1 cellular context compared by ENCODE assay signal in genomic region chr13:45769072-45769471, GRCh38.
TF ChIP-seq lines count a peak whose summit lies in the region.

No MANE protein-coding gene starts in this region.

TF ChIP-seq in neural cell, 6 proteins besides CTCF, POLR2A, EP300 and RAD21:
- TF ChIP-seq SMC3 (conservative IDR thresholded peaks at IDR 0.05; ENCODE audit: poor library complexity) (no peak), TAF1 (IDR thresholded peaks at IDR 0.05; ENCODE audit: low read depth) (no peak), MXI1 (conservative IDR thresholded peaks at IDR 0.05; ENCODE audit: poor library complexity, severe bottlenecking) (no peak), POLR2AphosphoS5 (IDR thresholded peaks at IDR 0.05) (no peak), EZH2 (IDR thresholded peaks at IDR 0.05; ENCODE audit: borderline replicate concordance, insufficient read depth, low read length, poor library complexity, severe bottlenecking) (no peak)
- TF ChIP-seq, protein P1, sequence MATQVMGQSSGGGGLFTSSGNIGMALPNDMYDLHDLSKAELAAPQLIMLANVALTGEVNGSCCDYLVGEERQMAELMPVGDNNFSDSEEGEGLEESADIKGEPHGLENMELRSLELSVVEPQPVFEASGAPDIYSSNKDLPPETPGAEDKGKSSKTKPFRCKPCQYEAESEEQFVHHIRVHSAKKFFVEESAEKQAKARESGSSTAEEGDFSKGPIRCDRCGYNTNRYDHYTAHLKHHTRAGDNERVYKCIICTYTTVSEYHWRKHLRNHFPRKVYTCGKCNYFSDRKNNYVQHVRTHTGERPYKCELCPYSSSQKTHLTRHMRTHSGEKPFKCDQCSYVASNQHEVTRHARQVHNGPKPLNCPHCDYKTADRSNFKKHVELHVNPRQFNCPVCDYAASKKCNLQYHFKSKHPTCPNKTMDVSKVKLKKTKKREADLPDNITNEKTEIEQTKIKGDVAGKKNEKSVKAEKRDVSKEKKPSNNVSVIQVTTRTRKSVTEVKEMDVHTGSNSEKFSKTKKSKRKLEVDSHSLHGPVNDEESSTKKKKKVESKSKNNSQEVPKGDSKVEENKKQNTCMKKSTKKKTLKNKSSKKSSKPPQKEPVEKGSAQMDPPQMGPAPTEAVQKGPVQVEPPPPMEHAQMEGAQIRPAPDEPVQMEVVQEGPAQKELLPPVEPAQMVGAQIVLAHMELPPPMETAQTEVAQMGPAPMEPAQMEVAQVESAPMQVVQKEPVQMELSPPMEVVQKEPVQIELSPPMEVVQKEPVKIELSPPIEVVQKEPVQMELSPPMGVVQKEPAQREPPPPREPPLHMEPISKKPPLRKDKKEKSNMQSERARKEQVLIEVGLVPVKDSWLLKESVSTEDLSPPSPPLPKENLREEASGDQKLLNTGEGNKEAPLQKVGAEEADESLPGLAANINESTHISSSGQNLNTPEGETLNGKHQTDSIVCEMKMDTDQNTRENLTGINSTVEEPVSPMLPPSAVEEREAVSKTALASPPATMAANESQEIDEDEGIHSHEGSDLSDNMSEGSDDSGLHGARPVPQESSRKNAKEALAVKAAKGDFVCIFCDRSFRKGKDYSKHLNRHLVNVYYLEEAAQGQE (IDR thresholded peaks at IDR 0.05; ENCODE audit: borderline replicate concordance) = no peak
